In the genomic region with DNA sequence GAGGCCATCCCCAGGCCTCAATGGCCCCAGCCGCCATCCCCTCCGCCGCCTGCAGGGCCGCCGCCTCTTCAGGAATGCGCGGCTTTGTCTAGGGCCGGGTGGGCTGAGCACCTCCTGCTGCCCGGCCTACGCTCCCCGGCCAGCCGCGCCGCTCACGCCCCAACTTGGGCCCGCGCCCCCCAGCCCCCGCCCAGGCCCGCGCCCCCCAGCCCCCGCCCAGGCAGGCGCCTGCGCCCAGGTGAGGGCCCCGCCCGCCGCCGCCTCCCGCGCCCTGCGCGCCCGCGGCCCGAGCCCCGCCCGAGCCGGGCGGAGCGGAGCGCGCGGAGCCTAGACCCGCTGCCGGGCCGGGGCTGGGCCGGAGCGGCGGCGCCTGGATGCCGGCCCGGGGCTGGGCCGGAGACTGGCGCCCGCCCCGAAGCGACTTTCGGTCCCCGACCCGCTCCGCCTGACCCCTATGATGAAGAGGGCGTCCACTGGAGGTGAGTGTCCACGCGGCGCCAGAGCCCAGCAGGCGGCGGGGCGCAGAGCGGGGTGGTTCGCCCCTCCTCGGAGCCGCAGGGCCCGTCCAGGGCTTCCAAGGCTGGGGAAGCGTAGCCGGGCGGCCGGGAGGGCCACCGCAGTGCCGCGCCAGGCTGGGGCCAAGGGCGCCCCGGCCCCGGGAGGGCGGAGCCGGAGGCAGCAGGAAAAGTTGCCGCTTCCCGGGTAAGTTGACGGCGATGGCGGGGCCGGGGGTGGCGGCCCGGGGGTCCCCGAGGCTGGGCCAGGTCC, we compare ENCODE assay signal across 1 cellular context.
A peak's percentile ranks its signal among the peaks of the same experiment; 100 is the strongest.
TF ChIP-seq lines count a peak whose summit lies in the region.

No MANE protein-coding gene starts in this region.

TF ChIP-seq in HEK293, 187 proteins besides CTCF, POLR2A, EP300 and RAD21 (continued from another document):
- TF ChIP-seq, protein P1, sequence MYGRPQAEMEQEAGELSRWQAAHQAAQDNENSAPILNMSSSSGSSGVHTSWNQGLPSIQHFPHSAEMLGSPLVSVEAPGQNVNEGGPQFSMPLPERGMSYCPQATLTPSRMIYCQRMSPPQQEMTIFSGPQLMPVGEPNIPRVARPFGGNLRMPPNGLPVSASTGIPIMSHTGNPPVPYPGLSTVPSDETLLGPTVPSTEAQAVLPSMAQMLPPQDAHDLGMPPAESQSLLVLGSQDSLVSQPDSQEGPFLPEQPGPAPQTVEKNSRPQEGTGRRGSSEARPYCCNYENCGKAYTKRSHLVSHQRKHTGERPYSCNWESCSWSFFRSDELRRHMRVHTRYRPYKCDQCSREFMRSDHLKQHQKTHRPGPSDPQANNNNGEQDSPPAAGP (tag by site-specific recombination; IDR thresholded peaks at IDR 0.05) = no peak
- 0 out of 2 replicates have a peak, but pooled peaks have one; percentile 34 for TF ChIP-seq IKZF3 (tag by site-specific recombination; IDR thresholded peaks at IDR 0.05)
- TF ChIP-seq, protein P2, sequence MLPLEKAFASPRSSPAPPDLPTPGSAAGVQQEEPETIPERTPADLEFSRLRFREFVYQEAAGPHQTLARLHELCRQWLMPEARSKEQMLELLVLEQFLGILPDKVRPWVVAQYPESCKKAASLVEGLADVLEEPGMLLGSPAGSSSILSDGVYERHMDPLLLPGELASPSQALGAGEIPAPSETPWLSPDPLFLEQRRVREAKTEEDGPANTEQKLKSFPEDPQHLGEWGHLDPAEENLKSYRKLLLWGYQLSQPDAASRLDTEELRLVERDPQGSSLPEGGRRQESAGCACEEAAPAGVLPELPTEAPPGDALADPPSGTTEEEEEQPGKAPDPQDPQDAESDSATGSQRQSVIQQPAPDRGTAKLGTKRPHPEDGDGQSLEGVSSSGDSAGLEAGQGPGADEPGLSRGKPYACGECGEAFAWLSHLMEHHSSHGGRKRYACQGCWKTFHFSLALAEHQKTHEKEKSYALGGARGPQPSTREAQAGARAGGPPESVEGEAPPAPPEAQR (tag by site-specific recombination; IDR thresholded peaks at IDR 0.05) = no peak
- TF ChIP-seq ZNF335 (tag by site-specific recombination; conservative IDR thresholded peaks at IDR 0.05) = peak; percentile 72; the same call in 1 of the 2 replicates
- peak; percentile 74 for TF ChIP-seq ZBTB20 (tag by site-specific recombination; IDR thresholded peaks at IDR 0.05)
- no peak for TF ChIP-seq GFI1B (tag by site-specific recombination; IDR thresholded peaks at IDR 0.05)
- peak; percentile 39; the same call in 1 of the 2 replicates for TF ChIP-seq GLIS1 (tag by site-specific recombination; IDR thresholded peaks at IDR 0.05)
- TF ChIP-seq ZFHX2 (tag by site-specific recombination; conservative IDR thresholded peaks at IDR 0.05) = peak; percentile 69
